ENCODE assay signal across 11 cellular contexts in genomic region chr20:37385176-37385575, GRCh38. TPM values are rescaled to one million over a fixed set of nuclear protein-coding genes. Genes with fewer than 3 reads are reported as not detected.
DNase-seq lines count a peak whose midpoint lies in the region; ATAC-seq and TF ChIP-seq lines count a peak whose summit lies in the region.
"Had no signal": no experiment of that assay in that cellular context is flagged by ENCODE, and none has a peak within 500 bp of the region (broad histone marks: within the 10 kb centered on the region; RNA-seq: fewer than 3 reads in every experiment).

No MANE protein-coding gene starts in this region.

- POLR2A ChIA-PET in CD4-positive, alpha-beta memory T cell (lab: Charles Lee; ENCODE audit: partially characterized antibody) = interaction anchor here (1.0 to 1.3 kb wide), 3 partner anchors 96 to 206 kb away, joined by 3 read pairs; partner anchors contain the start of genes MANBAL, MROH8 and RPN2

- H2BK15ac ChIP-seq in H9 (ENCODE audit: low read depth, low read length) = no peak overlapping the region

- no peak for ATAC-seq in natural killer cell treated with Interleukin-12 subunit alpha and Interleukin-12 subunit beta and Interleukin-15 and Interleukin-18, amount 100 ng/mL, for 72 hours

- H3K79me1 ChIP-seq in H9 (ENCODE audit: insufficient read depth, low read depth, low read length, poor library complexity, severe bottlenecking) = no peaks in the 10 kb centered on the region

- no peak overlapping the region for H4K5ac ChIP-seq in H9 (ENCODE audit: insufficient read length, low read depth, low read length)

- no peak overlapping the region for H2BK20ac ChIP-seq in H9 (ENCODE audit: low read depth, low read length, poor library complexity, severe bottlenecking)

- DNase-seq in CD4-positive, alpha-beta memory T cell = no peak
- DNase-seq in H9 = no peak
- no peak for DNase-seq in activated naive CD8-positive, alpha-beta T cell treated with anti-CD3 and anti-CD28 coated beads for 36 hours
- DNase-seq in natural killer cell treated with Interleukin-12 subunit alpha and Interleukin-12 subunit beta and Interleukin-15 and Interleukin-18, amount 100 ng/mL, for 72 hours (ENCODE audit: low spot score) = peak; percentile 56
- no peak for DNase-seq in iPS-NIHi11 (ENCODE audit: low spot score)
- no peak for DNase-seq in NCI-H69 (lab: John Stamatoyannopoulos, UW)
- no peak for DNase-seq in DMS53 treated with DMSO at 0.1 percent for 48 hours (lab: John Stamatoyannopoulos, UW; ENCODE audit: unreplicated experiment)
- DNase-seq: GOT3, NCI-H1436, NCI-H774 had no signal

- H2BK12ac ChIP-seq in H9 (ENCODE audit: insufficient read length, low read depth, low read length) = no peak overlapping the region

- no peak overlapping the region for H2BK5ac ChIP-seq in H9 (ENCODE audit: insufficient read length, low read length)

- no peaks in the 10 kb centered on the region for H3K36me3 Mint-ChIP-seq in CD4-positive, alpha-beta memory T cell
- peaks cover 9 to 30% (median 26%) of the 10 kb centered on the region in 3 experiments for H3K36me3 Mint-ChIP-seq in H9 (ENCODE audit: insufficient read depth in 1 of 3, low read depth in 3 of 3)
- no peaks in the 10 kb centered on the region for H3K36me3 Mint-ChIP-seq in activated naive CD8-positive, alpha-beta T cell treated with anti-CD3 and anti-CD28 coated beads for 36 hours
- no peaks in the 10 kb centered on the region for H3K36me3 Mint-ChIP-seq in natural killer cell treated with Interleukin-12 subunit alpha and Interleukin-12 subunit beta and Interleukin-15 and Interleukin-18, amount 100 ng/mL, for 72 hours

- H3K14ac ChIP-seq in H9 (ENCODE audit: insufficient read depth, low read length) = no peak overlapping the region

- H3K27ac ChIP-seq in CD4-positive, alpha-beta memory T cell (ENCODE audit: low read depth, low read length) = no peak overlapping the region
- no peak overlapping the region for H3K27ac ChIP-seq in H9 (ENCODE audit: insufficient read length, low read depth, low read length)
- H3K27ac ChIP-seq: brain microvascular endothelial cell had no signal

- H3K18ac ChIP-seq in H9 (ENCODE audit: insufficient read length, low read depth, low read length) = no peak overlapping the region

- no peaks in the 10 kb centered on the region for H3K9me3 Mint-ChIP-seq in CD4-positive, alpha-beta memory T cell
- H3K9me3 Mint-ChIP-seq in H9 = no peaks in the 10 kb centered on the region; a peak in 1 of 5 replicates
- H3K9me3 Mint-ChIP-seq in activated naive CD8-positive, alpha-beta T cell treated with anti-CD3 and anti-CD28 coated beads for 36 hours = no peaks in the 10 kb centered on the region
- H3K9me3 Mint-ChIP-seq in natural killer cell treated with Interleukin-12 subunit alpha and Interleukin-12 subunit beta and Interleukin-15 and Interleukin-18, amount 100 ng/mL, for 72 hours = no peaks in the 10 kb centered on the region

- no peak overlapping the region for H3K56ac ChIP-seq in H9 (ENCODE audit: insufficient read length, low read depth, low read length)

- no peaks in the 10 kb centered on the region for H3K27me3 Mint-ChIP-seq in CD4-positive, alpha-beta memory T cell
- no peaks in the 10 kb centered on the region; the same call in 1 of the 2 replicates for H3K27me3 Mint-ChIP-seq in H9 (ENCODE audit: low read depth)
- peaks cover 6% of the 10 kb centered on the region for H3K27me3 Mint-ChIP-seq in activated naive CD8-positive, alpha-beta T cell treated with anti-CD3 and anti-CD28 coated beads for 36 hours
- peaks cover 0 to 3% of the 10 kb centered on the region in 2 donors for H3K27me3 Mint-ChIP-seq in natural killer cell treated with Interleukin-12 subunit alpha and Interleukin-12 subunit beta and Interleukin-15 and Interleukin-18, amount 100 ng/mL, for 72 hours

- H3K4me1 ChIP-seq in CD4-positive, alpha-beta memory T cell (ENCODE audit: insufficient read depth, low read length) = peaks cover 4% of the 10 kb centered on the region
- H3K4me1 ChIP-seq in H9 (ENCODE audit: insufficient read depth, low read length) = no peaks in the 10 kb centered on the region; the same call in 1 of the 2 replicates

- no peak overlapping the region for H3K4ac ChIP-seq in H9 (ENCODE audit: low read depth, low read length)

- H3K23ac ChIP-seq in H9 (ENCODE audit: insufficient read length, low read depth, low read length) = no peak overlapping the region

- H2AFZ ChIP-seq in H9 (ENCODE audit: low read length) = no peak overlapping the region

- H3K9me3 ChIP-seq in CD4-positive, alpha-beta memory T cell (ENCODE audit: control insufficient read depth in 1 of 2, low read length in 2 of 2) = no peaks in the 10 kb centered on the region
- H3K9me3 ChIP-seq in H9 (ENCODE audit: control insufficient read depth, low read depth, low read length) = no peaks in the 10 kb centered on the region

- no peaks in the 10 kb centered on the region for H3K79me2 ChIP-seq in H9 (ENCODE audit: insufficient read depth, low read length)

- H3K4me3 ChIP-seq in CD4-positive, alpha-beta memory T cell (ENCODE audit: low read length in 2 of 2) = peak overlapping the region in 1 of 2 donors; percentile 45

- no peak overlapping the region for H3K9ac ChIP-seq in H9 (ENCODE audit: extremely low read depth, insufficient read length, low read length)

- peak overlapping the region; percentile 79 to 92 (median 88) for H3K4me3 Mint-ChIP-seq in CD4-positive, alpha-beta memory T cell
- H3K4me3 Mint-ChIP-seq in H9 = peak overlapping the region in 1 of 2 experiments; percentile 64; a peak in 2 of 5 replicates
- peak overlapping the region; percentile 76 for H3K4me3 Mint-ChIP-seq in activated naive CD8-positive, alpha-beta T cell treated with anti-CD3 and anti-CD28 coated beads for 36 hours
- peak overlapping the region; percentile 81 for H3K4me3 Mint-ChIP-seq in natural killer cell treated with Interleukin-12 subunit alpha and Interleukin-12 subunit beta and Interleukin-15 and Interleukin-18, amount 100 ng/mL, for 72 hours

- no peaks in the 10 kb centered on the region for H4K20me1 ChIP-seq in H9 (ENCODE audit: control insufficient read depth, insufficient read depth, insufficient read length)

- H2BK120ac ChIP-seq in H9 (ENCODE audit: low read depth, low read length, poor library complexity, severe bottlenecking) = no peak overlapping the region

- peak overlapping the region in 4 of 7 donors; percentile 77 to 89 (median 82) for H3K27ac Mint-ChIP-seq in CD4-positive, alpha-beta memory T cell
- H3K27ac Mint-ChIP-seq in H9 = peak overlapping the region in 2 of 3 experiments; percentile 63 to 96; a peak in 3 of 7 replicates
- H3K27ac Mint-ChIP-seq in activated naive CD8-positive, alpha-beta T cell treated with anti-CD3 and anti-CD28 coated beads for 36 hours = no peak overlapping the region
- H3K27ac Mint-ChIP-seq in natural killer cell treated with Interleukin-12 subunit alpha and Interleukin-12 subunit beta and Interleukin-15 and Interleukin-18, amount 100 ng/mL, for 72 hours = peak overlapping the region in 1 of 2 donors; percentile 30

- peaks cover 4 to 7% (median 6%) of the 10 kb centered on the region in 4 donors for H3K4me1 Mint-ChIP-seq in CD4-positive, alpha-beta memory T cell
- peaks cover 4 to 7% of the 10 kb centered on the region in 2 experiments for H3K4me1 Mint-ChIP-seq in H9
- H3K4me1 Mint-ChIP-seq in activated naive CD8-positive, alpha-beta T cell treated with anti-CD3 and anti-CD28 coated beads for 36 hours = peaks cover 10% of the 10 kb centered on the region
- peaks cover 6 to 8% of the 10 kb centered on the region in 2 donors for H3K4me1 Mint-ChIP-seq in natural killer cell treated with Interleukin-12 subunit alpha and Interleukin-12 subunit beta and Interleukin-15 and Interleukin-18, amount 100 ng/mL, for 72 hours (ENCODE audit: low read depth in 2 of 2)

- CTCF ChIA-PET in CD4-positive, alpha-beta memory T cell (lab: Charles Lee; ENCODE audit: partially characterized antibody) = interaction anchor here (0.7 to 3.9 kb wide), 13 partner anchors 11 to 196 kb away, joined by 3 to 26 read pairs (median 4); no protein-coding TSS in a partner anchor

- TF ChIP-seq CTCF in H9 (conservative IDR thresholded peaks at IDR 0.05) = no peak

- no peak overlapping the region for H2AK5ac ChIP-seq in H9 (ENCODE audit: insufficient read length, low read length)

- H4K91ac ChIP-seq in H9 (ENCODE audit: insufficient read length, low read depth, low read length) = no peak overlapping the region

- H3T11ph ChIP-seq in H9 (ENCODE audit: low read length) = no peak overlapping the region

- no CpG with 5 or more reads among the region's 17 CpGs for WGBS in H9 (ENCODE audit: extremely low coverage, insufficient read length, low lambda C conversion rate)

- intact Hi-C loops in CD4-positive, alpha-beta memory T cell (cut with micrococcal nuclease) = no loop called here

- no peaks in the 10 kb centered on the region for H3K23me2 ChIP-seq in H9 (ENCODE audit: insufficient read length, low read depth, low read length, poor library complexity, severe bottlenecking)

- no peaks in the 10 kb centered on the region for H3K27me3 ChIP-seq in CD4-positive, alpha-beta memory T cell (ENCODE audit: insufficient read depth, low read length)
- H3K27me3 ChIP-seq in H9 (ENCODE audit: insufficient read depth, low read length) = no peaks in the 10 kb centered on the region
- H3K27me3 ChIP-seq: brain microvascular endothelial cell had no signal

- no peak overlapping the region for H4K8ac ChIP-seq in H9 (replicated peaks; ENCODE audit: insufficient read length, low read depth, low read length)

- no peaks in the 10 kb centered on the region for H3K36me3 ChIP-seq in CD4-positive, alpha-beta memory T cell (ENCODE audit: insufficient read depth, low read length)

- H3K4me2 ChIP-seq in H9 (ENCODE audit: insufficient read depth, insufficient read length, low read length) = no peak overlapping the region

RNA-seq across cellular contexts. Expression of gene SRC, which starts 39.2 kb away (rescaled TPM):
- total RNA-seq in CD4-positive, alpha-beta memory T cell = 1 to 10 TPM; 4.1 to 4.5 TPM
- under 1 TPM; 0.32 to 0.50 TPM for polyA plus RNA-seq in CD4-positive, alpha-beta memory T cell
- total RNA-seq in H9 (2021) = 37.5 and 44.5 TPM in 2 replicates
- total RNA-seq in activated naive CD8-positive, alpha-beta T cell treated with anti-CD3 and anti-CD28 coated beads for 36 hours = 1 to 10 TPM; 1.1 to 1.9 TPM
- total RNA-seq in natural killer cell treated with Interleukin-12 subunit alpha and Interleukin-12 subunit beta and Interleukin-15 and Interleukin-18, amount 100 ng/mL, for 72 hours = 1 to 10 TPM; 6.8 to 8.6 TPM
